In the genomic region with DNA sequence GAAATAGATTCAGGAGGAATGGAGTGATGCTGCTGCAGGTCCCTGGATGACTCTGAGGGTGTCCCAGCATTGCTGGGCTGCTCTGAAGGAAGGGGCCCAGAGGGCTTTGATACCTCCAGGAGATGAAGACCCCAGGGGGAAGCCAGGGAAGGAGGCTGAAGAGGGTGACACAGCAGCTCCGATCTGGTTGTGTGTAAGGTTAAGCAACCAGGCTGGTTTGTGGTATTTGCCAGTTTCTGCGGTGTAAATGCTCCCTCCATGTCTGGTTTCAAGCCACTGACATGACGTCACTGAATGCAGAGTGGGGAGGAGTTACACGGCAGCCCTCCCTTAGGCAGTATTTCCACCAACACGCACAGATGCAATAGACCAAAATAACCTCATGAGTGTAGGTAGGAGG, we compare ENCODE assay signal across 1 cellular context.
TF ChIP-seq lines count a peak whose summit lies in the region.

No MANE protein-coding gene starts in this region.

TF ChIP-seq in GM23338, 12 proteins besides CTCF, POLR2A, EP300 and RAD21:
- TF ChIP-seq, protein P1, sequence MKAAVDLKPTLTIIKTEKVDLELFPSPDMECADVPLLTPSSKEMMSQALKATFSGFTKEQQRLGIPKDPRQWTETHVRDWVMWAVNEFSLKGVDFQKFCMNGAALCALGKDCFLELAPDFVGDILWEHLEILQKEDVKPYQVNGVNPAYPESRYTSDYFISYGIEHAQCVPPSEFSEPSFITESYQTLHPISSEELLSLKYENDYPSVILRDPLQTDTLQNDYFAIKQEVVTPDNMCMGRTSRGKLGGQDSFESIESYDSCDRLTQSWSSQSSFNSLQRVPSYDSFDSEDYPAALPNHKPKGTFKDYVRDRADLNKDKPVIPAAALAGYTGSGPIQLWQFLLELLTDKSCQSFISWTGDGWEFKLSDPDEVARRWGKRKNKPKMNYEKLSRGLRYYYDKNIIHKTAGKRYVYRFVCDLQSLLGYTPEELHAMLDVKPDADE (IDR thresholded peaks at IDR 0.05): no peak
TF ChIP-seq in GM23338: peak in this region for 0.
